In the genomic region with DNA sequence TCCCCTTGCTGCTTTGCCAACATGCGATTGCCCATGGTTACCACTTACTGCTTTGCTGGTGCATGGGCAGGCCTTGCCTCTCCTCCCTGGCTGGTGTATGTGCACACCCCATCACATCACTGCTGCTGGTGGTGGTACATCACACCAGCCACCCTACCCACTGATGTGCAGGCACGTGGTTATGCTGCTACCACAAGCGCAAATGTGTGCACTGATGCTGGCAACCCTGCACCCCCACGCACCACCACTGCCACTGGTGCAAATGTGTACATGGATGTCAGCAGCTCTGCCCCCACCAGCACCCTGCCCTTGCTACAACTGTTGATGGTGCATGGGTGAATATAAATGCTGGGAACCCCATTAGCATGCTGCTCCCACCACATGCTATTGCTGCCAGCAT, we compare ENCODE assay signal across 1 cellular context.
TF ChIP-seq lines count a peak whose summit lies in the region.

No MANE protein-coding gene starts in this region.

TF ChIP-seq in IMR-90, 13 proteins besides CTCF, POLR2A, EP300 and RAD21:
- no peak for TF ChIP-seq RCOR1 (IDR thresholded peaks at IDR 0.05; ENCODE audit: insufficient replicate concordance, low read length)
- no peak for TF ChIP-seq SMC3 (IDR thresholded peaks at IDR 0.05; ENCODE audit: low read depth, low read length)
- no peak for TF ChIP-seq FOS (IDR thresholded peaks at IDR 0.05; ENCODE audit: low read depth, low read length)
- no peak for TF ChIP-seq MXI1 (IDR thresholded peaks at IDR 0.05; ENCODE audit: borderline replicate concordance, low read depth, low read length)
- TF ChIP-seq CEBPB (IDR thresholded peaks at IDR 0.05; ENCODE audit: low read depth, low read length), result no peak
- no peak for TF ChIP-seq NFE2L2 (IDR thresholded peaks at IDR 0.05; ENCODE audit: low read depth, low read length)
- TF ChIP-seq RFX5 (IDR thresholded peaks at IDR 0.05; ENCODE audit: low read depth, low read length), result no peak
- TF ChIP-seq CHD1 (IDR thresholded peaks at IDR 0.05; ENCODE audit: low read depth, low read length), result no peak
- TF ChIP-seq BHLHE40 (IDR thresholded peaks at IDR 0.05; ENCODE audit: low read depth, low read length), result no peak
- TF ChIP-seq, protein P1, sequence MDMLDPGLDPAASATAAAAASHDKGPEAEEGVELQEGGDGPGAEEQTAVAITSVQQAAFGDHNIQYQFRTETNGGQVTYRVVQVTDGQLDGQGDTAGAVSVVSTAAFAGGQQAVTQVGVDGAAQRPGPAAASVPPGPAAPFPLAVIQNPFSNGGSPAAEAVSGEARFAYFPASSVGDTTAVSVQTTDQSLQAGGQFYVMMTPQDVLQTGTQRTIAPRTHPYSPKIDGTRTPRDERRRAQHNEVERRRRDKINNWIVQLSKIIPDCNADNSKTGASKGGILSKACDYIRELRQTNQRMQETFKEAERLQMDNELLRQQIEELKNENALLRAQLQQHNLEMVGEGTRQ (IDR thresholded peaks at IDR 0.05; ENCODE audit: low read depth, low read length), result no peak
- no peak for TF ChIP-seq MAFK (IDR thresholded peaks at IDR 0.05; ENCODE audit: low read depth, low read length)
- TF ChIP-seq ELK1 (IDR thresholded peaks at IDR 0.05; ENCODE audit: borderline replicate concordance, low read depth, low read length), result no peak
- no peak for TF ChIP-seq MAZ (IDR thresholded peaks at IDR 0.05; ENCODE audit: borderline replicate concordance, low read depth, low read length)
